ENCODE assay signal across 1 cellular context in the genomic region with DNA sequence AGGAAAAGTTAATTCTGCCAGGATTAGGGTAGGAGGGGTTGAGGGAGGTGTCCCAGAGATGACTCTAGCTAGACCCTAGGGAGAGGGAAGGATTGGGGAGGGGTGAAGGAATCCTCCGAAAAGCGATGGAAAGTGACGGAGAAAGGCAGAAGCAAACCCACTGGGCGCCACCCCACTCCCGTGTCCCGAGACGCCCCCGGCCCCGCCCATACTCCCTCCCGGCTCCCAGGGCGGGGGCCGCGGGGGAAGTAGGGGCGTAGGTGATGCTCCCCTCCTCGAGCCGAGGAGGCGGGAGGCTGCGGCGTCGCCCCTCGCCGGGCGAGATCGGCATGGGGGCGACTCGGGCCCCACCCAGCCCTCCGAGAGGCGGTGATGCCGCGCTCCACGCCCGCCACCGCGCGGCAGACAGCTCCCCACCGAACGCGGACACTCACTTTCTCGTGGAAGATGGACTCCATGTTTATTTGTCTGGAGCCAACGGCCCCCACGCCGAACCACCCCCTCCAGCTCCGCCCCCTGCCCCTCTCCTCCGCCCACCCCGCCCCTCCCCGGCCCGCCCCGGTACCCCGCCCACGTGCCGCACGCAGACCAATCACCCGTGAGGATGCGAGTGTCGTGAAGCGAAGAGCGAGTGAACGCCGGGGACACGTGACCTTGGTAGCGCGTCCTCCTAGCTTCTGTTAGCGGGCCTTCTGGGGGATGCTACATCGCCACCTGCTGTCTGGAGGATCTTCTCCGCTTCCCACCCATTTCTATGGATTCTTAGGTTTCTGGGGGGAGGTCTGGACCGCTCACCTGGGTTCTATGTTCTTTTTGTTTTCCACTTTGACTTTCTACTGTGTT.
TF ChIP-seq lines count a peak whose summit lies in the region.

A gene (minus strand): TSS at position 488 of the 843 bp plus-strand sequence. CDS start 30 bp downstream, at position 458.

TF ChIP-seq in K562, 482 proteins besides CTCF, POLR2A, EP300 and RAD21 (continued from another document):
- TF ChIP-seq, protein P1, sequence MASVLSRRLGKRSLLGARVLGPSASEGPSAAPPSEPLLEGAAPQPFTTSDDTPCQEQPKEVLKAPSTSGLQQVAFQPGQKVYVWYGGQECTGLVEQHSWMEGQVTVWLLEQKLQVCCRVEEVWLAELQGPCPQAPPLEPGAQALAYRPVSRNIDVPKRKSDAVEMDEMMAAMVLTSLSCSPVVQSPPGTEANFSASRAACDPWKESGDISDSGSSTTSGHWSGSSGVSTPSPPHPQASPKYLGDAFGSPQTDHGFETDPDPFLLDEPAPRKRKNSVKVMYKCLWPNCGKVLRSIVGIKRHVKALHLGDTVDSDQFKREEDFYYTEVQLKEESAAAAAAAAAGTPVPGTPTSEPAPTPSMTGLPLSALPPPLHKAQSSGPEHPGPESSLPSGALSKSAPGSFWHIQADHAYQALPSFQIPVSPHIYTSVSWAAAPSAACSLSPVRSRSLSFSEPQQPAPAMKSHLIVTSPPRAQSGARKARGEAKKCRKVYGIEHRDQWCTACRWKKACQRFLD (CRISPR knock-in tag; IDR thresholded peaks at IDR 0.05): no peak
- TF ChIP-seq HCFC1 (IDR thresholded peaks at IDR 0.05; ENCODE audit: low read depth, low read length) (0 out of 2 replicates have a peak, but pooled peaks have one; percentile 42), SAFB2 (IDR thresholded peaks at IDR 0.05; ENCODE audit: borderline replicate concordance, low read depth, low read length, severe bottlenecking) (no peak), YY1 (IDR thresholded peaks at IDR 0.05; ENCODE audit: borderline replicate concordance in 1 of 3, control insufficient read depth in 1 of 3, extremely low read depth in 1 of 3, insufficient read depth in 3 of 3, insufficient read length in 1 of 3, insufficient replicate concordance in 2 of 3, low read depth in 1 of 3, low read length in 2 of 3) (peak in 2 of 3 experiments; percentile 62 to 77)
